Comparison of ENCODE assay signal across 8 cellular contexts in the genomic region with DNA sequence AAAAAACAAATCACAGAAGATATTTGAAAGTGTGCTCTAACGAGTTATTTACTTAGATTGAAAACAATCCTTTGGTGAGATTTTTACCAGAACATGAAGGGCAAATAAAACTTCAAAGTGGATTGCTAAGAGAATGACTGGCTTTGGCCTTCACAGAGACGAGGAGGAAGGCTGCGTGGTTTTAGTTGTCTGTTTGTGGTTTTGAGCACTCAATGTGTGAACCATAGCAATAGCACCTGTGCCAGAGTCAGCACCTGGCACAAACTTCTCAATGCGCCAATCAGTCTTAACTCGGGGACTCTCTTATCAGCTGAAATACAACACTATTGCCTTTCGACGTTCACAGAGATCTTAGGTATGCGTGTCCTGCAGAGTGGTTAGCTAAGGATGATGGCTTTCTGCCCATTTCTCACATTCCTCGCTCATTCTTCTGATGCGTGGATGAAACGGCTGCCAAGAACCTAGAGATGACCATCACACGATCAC.
DNase-seq lines count a peak whose midpoint lies in the region; ATAC-seq, FAIRE-seq and TF ChIP-seq lines count a peak whose summit lies in the region.

No MANE protein-coding gene starts in this region.

- 55 to 59% methylated on average over 12 of the region's 12 CpGs for WGBS in lung, 2 donors

- intact Hi-C loops in activated T-helper 1 cell treated with anti-CD3 and anti-CD28 coated beads, Interleukin-12 subunit alpha, Interleukin-12 subunit beta, Interleukin-2, Interleukin-4 antibody, amounts not matched to agents 30 ng/mL and 10 ng/mL and 1 ng/mL, durations not matched to agents 14 hours and 24 hours and 36 hours (cut with micrococcal nuclease), result loop anchor here (1.0 to 10.0 kb wide), 11 partner anchors 7 to 568 kb away; a partner anchor contains a TSS

- ATAC-seq in DND-41 (ENCODE audit: insufficient read depth, low read depth), result peak; percentile 76
- ATAC-seq in GM21447 (IDR thresholded peaks at IDR 0.05; ENCODE audit: unreplicated experiment), result peak; percentile 46
- ATAC-seq in lung (ENCODE audit: insufficient read depth, low FRiP score), result peak; percentile 16

- H3K4me1 ChIP-seq in DND-41 (ENCODE audit: insufficient read depth, low read length) (peaks cover 96% of the 10 kb centered on the region), KMS-11 (ENCODE audit: low read depth, poor library complexity, severe bottlenecking) (peaks cover 52% of the 10 kb centered on the region), lung (ENCODE audit: control insufficient read depth in 2 of 2, insufficient read depth in 2 of 2, low read length in 2 of 2) (peaks cover 0 to 13% of the 10 kb centered on the region in 2 donors)

- peak overlapping the region; percentile 56 for H3K9ac ChIP-seq in DND-41 (ENCODE audit: low read depth, low read length)
- H3K9ac ChIP-seq in KMS-11, result peak overlapping the region; percentile 71

- H2AFZ ChIP-seq in DND-41 (ENCODE audit: low read depth, low read length) (no peak overlapping the region), KMS-11 (ENCODE audit: low read depth) (peak overlapping the region; percentile 48)

- peaks cover 86% of the 10 kb centered on the region for H3K4me1 Mint-ChIP-seq in activated T-helper 1 cell treated with anti-CD3 and anti-CD28 coated beads, Interleukin-12 subunit alpha, Interleukin-12 subunit beta, Interleukin-2, Interleukin-4 antibody, amounts not matched to agents 30 ng/mL and 10 ng/mL and 1 ng/mL, durations not matched to agents 14 hours and 24 hours and 36 hours (ENCODE audit: low read depth)

- H3K27ac Mint-ChIP-seq in activated T-helper 1 cell treated with anti-CD3 and anti-CD28 coated beads, Interleukin-12 subunit alpha, Interleukin-12 subunit beta, Interleukin-2, Interleukin-4 antibody, amounts not matched to agents 30 ng/mL and 10 ng/mL and 1 ng/mL, durations not matched to agents 14 hours and 24 hours and 36 hours, result peak overlapping the region; percentile 97

- no peaks in the 10 kb centered on the region for H3K9me3 Mint-ChIP-seq in activated T-helper 1 cell treated with anti-CD3 and anti-CD28 coated beads, Interleukin-12 subunit alpha, Interleukin-12 subunit beta, Interleukin-2, Interleukin-4 antibody, amounts not matched to agents 30 ng/mL and 10 ng/mL and 1 ng/mL, durations not matched to agents 14 hours and 24 hours and 36 hours

- H3K79me2 ChIP-seq in DND-41 (ENCODE audit: insufficient read depth, low read length) (peaks cover 35% of the 10 kb centered on the region), KMS-11 (ENCODE audit: insufficient read depth, low read depth) (no peaks in the 10 kb centered on the region)

- H3K4me2 ChIP-seq in DND-41 (ENCODE audit: insufficient read depth, low read length) (peak overlapping the region; percentile 67), KMS-11 (peak overlapping the region; percentile 44)

- H3K4me3 Mint-ChIP-seq in activated T-helper 1 cell treated with anti-CD3 and anti-CD28 coated beads, Interleukin-12 subunit alpha, Interleukin-12 subunit beta, Interleukin-2, Interleukin-4 antibody, amounts not matched to agents 30 ng/mL and 10 ng/mL and 1 ng/mL, durations not matched to agents 14 hours and 24 hours and 36 hours, result peak overlapping the region; percentile 76

- DNase-seq in DND-41, result peak; percentile 89
- peak; percentile 70 for DNase-seq in activated T-helper 1 cell treated with anti-CD3 and anti-CD28 coated beads, Interleukin-12 subunit alpha, Interleukin-12 subunit beta, Interleukin-2, Interleukin-4 antibody, amounts not matched to agents 30 ng/mL and 10 ng/mL and 1 ng/mL, durations not matched to agents 14 hours and 24 hours and 36 hours (ENCODE audit: low spot score)
- DNase-seq in lung (ENCODE audit: low spot score), result no peak
- DNase-seq in H54 (ENCODE audit: insufficient read length, low spot score), result no peak
- DNase-seq in AG08396 (ENCODE audit: low spot score), result no peak
- no peak for DNase-seq in medulla oblongata (ENCODE audit: extremely low spot score)

- H3K4me3 ChIP-seq in DND-41 (ENCODE audit: low read depth in 1 of 2, low read length in 2 of 2), result peak overlapping the region in 1 of 2 experiments; percentile 49; a peak in 1 of 4 replicates
- no peak overlapping the region for H3K4me3 ChIP-seq in KMS-11 (IDR thresholded peaks at IDR 0.05; ENCODE audit: insufficient read depth, low read depth, low read length)
- H3K4me3 ChIP-seq in lung, result no peak overlapping the region

- H4K20me1 ChIP-seq in DND-41 (ENCODE audit: insufficient read depth, low read length) (no peaks in the 10 kb centered on the region), KMS-11 (ENCODE audit: insufficient read depth) (no peaks in the 10 kb centered on the region)

- H3K9me3 ChIP-seq in DND-41 (ENCODE audit: insufficient read depth, low read length, severe bottlenecking), result no peaks in the 10 kb centered on the region
- no peaks in the 10 kb centered on the region for H3K9me3 ChIP-seq in lung (ENCODE audit: control insufficient read depth in 2 of 2, insufficient read depth in 1 of 2, low read length in 1 of 2)

- H3K27me3 ChIP-seq in DND-41 (ENCODE audit: insufficient read depth, low read length, poor library complexity), result no peaks in the 10 kb centered on the region
- H3K27me3 ChIP-seq in KMS-11 (ENCODE audit: insufficient read depth, low read depth), result no peaks in the 10 kb centered on the region
- no peaks in the 10 kb centered on the region for H3K27me3 ChIP-seq in lung (ENCODE audit: control insufficient read depth, insufficient read depth)

- no peak for FAIRE-seq in H54 (lab: Jason Lieb, UNC)

- peaks cover 42% of the 10 kb centered on the region for H3K36me3 Mint-ChIP-seq in activated T-helper 1 cell treated with anti-CD3 and anti-CD28 coated beads, Interleukin-12 subunit alpha, Interleukin-12 subunit beta, Interleukin-2, Interleukin-4 antibody, amounts not matched to agents 30 ng/mL and 10 ng/mL and 1 ng/mL, durations not matched to agents 14 hours and 24 hours and 36 hours (ENCODE audit: low read depth)

- H3K27ac ChIP-seq in DND-41 (ENCODE audit: low read length) (peak overlapping the region; percentile 92), KMS-11 (peak overlapping the region; percentile 98), lung (ENCODE audit: low read depth in 1 of 2, low read length in 1 of 2) (peak overlapping the region in 1 of 2 donors; percentile 86)

- H3K36me3 ChIP-seq in DND-41 (ENCODE audit: insufficient read depth, low read length) (peaks cover 13% of the 10 kb centered on the region; the same call in 1 of the 2 replicates), KMS-11 (ENCODE audit: insufficient read depth) (no peaks in the 10 kb centered on the region), lung (ENCODE audit: control insufficient read depth in 2 of 2, insufficient read depth in 2 of 2, low read length in 2 of 2) (peaks cover 0 to 5% of the 10 kb centered on the region in 2 donors)

- no peak for TF ChIP-seq POLR2A in H54 (IDR thresholded peaks at IDR 0.05; ENCODE audit: low read depth, low read length)

- H3K27me3 Mint-ChIP-seq in activated T-helper 1 cell treated with anti-CD3 and anti-CD28 coated beads, Interleukin-12 subunit alpha, Interleukin-12 subunit beta, Interleukin-2, Interleukin-4 antibody, amounts not matched to agents 30 ng/mL and 10 ng/mL and 1 ng/mL, durations not matched to agents 14 hours and 24 hours and 36 hours (ENCODE audit: insufficient read depth), result no peaks in the 10 kb centered on the region

- no peak for TF ChIP-seq CTCF in DND-41 (IDR thresholded peaks at IDR 0.05; ENCODE audit: borderline replicate concordance, extremely low read depth, low read length, poor library complexity, severe bottlenecking)
- no peak for TF ChIP-seq CTCF in KMS-11 (conservative IDR thresholded peaks at IDR 0.05; ENCODE audit: low read depth, low read length)
- TF ChIP-seq CTCF in lung (IDR thresholded peaks at IDR 0.05; ENCODE audit: control extremely low read depth, extremely low read depth), result no peak

Comparison
In these comparisons a context has a peak if more than half of its experiments do, and no peak if none do; other contexts are left out.
1. ATAC-seq: peak in every context shown above with its lines; median percentile 76 in DND-41; 46 in GM21447; 16 in lung.
2. DNase-seq: peak in DND-41 (single experiment) and activated T-helper 1 cell treated with anti-CD3 and anti-CD28 coated beads, Interleukin-12 subunit alpha, Interleukin-12 subunit beta, Interleukin-2, Interleukin-4 antibody, amounts not matched to agents 30 ng/mL and 10 ng/mL and 1 ng/mL, durations not matched to agents 14 hours and 24 hours and 36 hours (single experiment); none in lung (single experiment), H54 (single experiment), AG08396 (single experiment) and medulla oblongata (single experiment).